Comparison of ENCODE assay signal across 1 cellular context in the genomic region with DNA sequence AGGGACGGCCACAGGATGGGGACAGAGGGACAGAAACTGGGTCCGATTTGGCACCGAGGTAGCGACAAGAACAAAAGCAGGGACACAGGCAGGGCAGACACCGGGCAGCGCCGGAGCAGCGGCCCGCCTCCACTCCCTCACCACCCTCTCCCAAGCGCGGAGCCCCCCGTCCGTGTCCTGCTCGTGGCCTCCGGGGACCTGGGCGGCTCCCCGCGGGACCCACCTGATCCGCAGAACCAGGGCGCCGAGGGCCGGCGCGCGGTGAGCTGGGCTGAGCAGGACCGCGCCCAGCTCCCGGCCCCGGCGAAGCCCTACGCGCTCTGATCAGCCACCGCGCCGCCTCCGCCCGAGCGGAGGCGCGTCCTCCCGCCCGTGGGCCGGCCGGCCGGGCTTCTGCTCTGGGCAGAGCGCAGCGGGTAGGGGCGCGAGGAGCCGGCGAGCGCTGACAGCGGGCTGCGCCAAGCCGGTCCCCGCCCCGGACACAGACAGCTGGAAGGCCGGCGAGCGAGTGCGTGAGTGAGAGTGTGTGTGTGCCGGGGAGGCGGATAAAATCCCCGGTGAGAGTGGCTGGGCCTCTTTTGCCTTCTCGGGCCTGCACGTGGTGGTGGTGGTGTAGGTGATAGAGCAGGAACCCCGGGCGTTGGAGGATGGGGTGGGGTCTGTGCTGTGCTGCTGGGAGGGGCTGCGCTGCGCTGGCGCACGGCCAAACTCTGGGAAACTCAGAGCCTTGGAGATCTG.
TF ChIP-seq lines count a peak whose summit lies in the region.

A gene (minus strand): TSS at position 418 of the 738 bp plus-strand sequence. CDS start 31,922 bp downstream, outside the sequence.

TF ChIP-seq in HepG2, 621 proteins besides CTCF, POLR2A, EP300 and RAD21 (continued from another document and continues in another):
- TF ChIP-seq, protein P1, sequence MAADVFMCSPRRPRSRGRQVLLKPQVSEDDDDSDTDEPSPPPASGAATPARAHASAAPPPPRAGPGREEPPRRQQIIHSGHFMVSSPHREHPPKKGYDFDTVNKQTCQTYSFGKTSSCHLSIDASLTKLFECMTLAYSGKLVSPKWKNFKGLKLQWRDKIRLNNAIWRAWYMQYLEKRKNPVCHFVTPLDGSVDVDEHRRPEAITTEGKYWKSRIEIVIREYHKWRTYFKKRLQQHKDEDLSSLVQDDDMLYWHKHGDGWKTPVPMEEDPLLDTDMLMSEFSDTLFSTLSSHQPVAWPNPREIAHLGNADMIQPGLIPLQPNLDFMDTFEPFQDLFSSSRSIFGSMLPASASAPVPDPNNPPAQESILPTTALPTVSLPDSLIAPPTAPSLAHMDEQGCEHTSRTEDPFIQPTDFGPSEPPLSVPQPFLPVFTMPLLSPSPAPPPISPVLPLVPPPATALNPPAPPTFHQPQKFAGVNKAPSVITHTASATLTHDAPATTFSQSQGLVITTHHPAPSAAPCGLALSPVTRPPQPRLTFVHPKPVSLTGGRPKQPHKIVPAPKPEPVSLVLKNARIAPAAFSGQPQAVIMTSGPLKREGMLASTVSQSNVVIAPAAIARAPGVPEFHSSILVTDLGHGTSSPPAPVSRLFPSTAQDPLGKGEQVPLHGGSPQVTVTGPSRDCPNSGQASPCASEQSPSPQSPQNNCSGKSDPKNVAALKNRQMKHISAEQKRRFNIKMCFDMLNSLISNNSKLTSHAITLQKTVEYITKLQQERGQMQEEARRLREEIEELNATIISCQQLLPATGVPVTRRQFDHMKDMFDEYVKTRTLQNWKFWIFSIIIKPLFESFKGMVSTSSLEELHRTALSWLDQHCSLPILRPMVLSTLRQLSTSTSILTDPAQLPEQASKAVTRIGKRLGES (CRISPR knock-in tag; IDR thresholded peaks at IDR 0.05; ENCODE audit: borderline replicate concordance): no peak
- TF ChIP-seq HDAC1 (CRISPR knock-in tag; IDR thresholded peaks at IDR 0.05): no peak
- no peak for TF ChIP-seq SP140L (CRISPR knock-in tag; IDR thresholded peaks at IDR 0.05; ENCODE audit: borderline replicate concordance)
- TF ChIP-seq, protein P2, sequence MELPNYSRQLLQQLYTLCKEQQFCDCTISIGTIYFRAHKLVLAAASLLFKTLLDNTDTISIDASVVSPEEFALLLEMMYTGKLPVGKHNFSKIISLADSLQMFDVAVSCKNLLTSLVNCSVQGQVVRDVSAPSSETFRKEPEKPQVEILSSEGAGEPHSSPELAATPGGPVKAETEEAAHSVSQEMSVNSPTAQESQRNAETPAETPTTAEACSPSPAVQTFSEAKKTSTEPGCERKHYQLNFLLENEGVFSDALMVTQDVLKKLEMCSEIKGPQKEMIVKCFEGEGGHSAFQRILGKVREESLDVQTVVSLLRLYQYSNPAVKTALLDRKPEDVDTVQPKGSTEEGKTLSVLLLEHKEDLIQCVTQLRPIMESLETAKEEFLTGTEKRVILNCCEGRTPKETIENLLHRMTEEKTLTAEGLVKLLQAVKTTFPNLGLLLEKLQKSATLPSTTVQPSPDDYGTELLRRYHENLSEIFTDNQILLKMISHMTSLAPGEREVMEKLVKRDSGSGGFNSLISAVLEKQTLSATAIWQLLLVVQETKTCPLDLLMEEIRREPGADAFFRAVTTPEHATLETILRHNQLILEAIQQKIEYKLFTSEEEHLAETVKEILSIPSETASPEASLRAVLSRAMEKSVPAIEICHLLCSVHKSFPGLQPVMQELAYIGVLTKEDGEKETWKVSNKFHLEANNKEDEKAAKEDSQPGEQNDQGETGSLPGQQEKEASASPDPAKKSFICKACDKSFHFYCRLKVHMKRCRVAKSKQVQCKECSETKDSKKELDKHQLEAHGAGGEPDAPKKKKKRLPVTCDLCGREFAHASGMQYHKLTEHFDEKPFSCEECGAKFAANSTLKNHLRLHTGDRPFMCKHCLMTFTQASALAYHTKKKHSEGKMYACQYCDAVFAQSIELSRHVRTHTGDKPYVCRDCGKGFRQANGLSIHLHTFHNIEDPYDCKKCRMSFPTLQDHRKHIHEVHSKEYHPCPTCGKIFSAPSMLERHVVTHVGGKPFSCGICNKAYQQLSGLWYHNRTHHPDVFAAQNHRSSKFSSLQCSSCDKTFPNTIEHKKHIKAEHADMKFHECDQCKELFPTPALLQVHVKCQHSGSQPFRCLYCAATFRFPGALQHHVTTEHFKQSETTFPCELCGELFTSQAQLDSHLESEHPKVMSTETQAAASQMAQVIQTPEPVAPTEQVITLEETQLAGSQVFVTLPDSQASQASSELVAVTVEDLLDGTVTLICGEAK (IDR thresholded peaks at IDR 0.05): no peak
- TF ChIP-seq, protein P2 (CRISPR knock-in tag; IDR thresholded peaks at IDR 0.05): no peak
- no peak for TF ChIP-seq ZNF558 (CRISPR knock-in tag; IDR thresholded peaks at IDR 0.05; ENCODE audit: borderline replicate concordance)
- no peak for TF ChIP-seq ZNF367 (CRISPR knock-in tag; IDR thresholded peaks at IDR 0.05; ENCODE audit: borderline replicate concordance)
- TF ChIP-seq, protein P3, sequence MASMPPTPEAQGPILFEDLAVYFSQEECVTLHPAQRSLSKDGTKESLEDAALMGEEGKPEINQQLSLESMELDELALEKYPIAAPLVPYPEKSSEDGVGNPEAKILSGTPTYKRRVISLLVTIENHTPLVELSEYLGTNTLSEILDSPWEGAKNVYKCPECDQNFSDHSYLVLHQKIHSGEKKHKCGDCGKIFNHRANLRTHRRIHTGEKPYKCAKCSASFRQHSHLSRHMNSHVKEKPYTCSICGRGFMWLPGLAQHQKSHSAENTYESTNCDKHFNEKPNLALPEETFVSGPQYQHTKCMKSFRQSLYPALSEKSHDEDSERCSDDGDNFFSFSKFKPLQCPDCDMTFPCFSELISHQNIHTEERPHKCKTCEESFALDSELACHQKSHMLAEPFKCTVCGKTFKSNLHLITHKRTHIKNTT (CRISPR knock-in tag; IDR thresholded peaks at IDR 0.05): no peak
- TF ChIP-seq, protein P4, sequence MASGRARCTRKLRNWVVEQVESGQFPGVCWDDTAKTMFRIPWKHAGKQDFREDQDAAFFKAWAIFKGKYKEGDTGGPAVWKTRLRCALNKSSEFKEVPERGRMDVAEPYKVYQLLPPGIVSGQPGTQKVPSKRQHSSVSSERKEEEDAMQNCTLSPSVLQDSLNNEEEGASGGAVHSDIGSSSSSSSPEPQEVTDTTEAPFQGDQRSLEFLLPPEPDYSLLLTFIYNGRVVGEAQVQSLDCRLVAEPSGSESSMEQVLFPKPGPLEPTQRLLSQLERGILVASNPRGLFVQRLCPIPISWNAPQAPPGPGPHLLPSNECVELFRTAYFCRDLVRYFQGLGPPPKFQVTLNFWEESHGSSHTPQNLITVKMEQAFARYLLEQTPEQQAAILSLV (CRISPR knock-in tag; IDR thresholded peaks at IDR 0.05; ENCODE audit: borderline replicate concordance): peak; percentile 31; the same call in 1 of the 2 replicates
- TF ChIP-seq ZEB1 (IDR thresholded peaks at IDR 0.05; ENCODE audit: insufficient replicate concordance, low read depth): no peak
- TF ChIP-seq, protein P5, sequence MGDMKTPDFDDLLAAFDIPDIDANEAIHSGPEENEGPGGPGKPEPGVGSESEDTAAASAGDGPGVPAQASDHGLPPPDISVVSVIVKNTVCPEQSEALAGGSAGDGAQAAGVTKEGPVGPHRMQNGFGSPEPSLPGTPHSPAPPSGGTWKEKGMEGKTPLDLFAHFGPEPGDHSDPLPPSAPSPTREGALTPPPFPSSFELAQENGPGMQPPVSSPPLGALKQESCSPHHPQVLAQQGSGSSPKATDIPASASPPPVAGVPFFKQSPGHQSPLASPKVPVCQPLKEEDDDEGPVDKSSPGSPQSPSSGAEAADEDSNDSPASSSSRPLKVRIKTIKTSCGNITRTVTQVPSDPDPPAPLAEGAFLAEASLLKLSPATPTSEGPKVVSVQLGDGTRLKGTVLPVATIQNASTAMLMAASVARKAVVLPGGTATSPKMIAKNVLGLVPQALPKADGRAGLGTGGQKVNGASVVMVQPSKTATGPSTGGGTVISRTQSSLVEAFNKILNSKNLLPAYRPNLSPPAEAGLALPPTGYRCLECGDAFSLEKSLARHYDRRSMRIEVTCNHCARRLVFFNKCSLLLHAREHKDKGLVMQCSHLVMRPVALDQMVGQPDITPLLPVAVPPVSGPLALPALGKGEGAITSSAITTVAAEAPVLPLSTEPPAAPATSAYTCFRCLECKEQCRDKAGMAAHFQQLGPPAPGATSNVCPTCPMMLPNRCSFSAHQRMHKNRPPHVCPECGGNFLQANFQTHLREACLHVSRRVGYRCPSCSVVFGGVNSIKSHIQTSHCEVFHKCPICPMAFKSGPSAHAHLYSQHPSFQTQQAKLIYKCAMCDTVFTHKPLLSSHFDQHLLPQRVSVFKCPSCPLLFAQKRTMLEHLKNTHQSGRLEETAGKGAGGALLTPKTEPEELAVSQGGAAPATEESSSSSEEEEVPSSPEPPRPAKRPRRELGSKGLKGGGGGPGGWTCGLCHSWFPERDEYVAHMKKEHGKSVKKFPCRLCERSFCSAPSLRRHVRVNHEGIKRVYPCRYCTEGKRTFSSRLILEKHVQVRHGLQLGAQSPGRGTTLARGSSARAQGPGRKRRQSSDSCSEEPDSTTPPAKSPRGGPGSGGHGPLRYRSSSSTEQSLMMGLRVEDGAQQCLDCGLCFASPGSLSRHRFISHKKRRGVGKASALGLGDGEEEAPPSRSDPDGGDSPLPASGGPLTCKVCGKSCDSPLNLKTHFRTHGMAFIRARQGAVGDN (CRISPR knock-in tag; IDR thresholded peaks at IDR 0.05): peak; percentile 47; the same call in 1 of the 2 replicates
- no peak for TF ChIP-seq ZSCAN22 (CRISPR knock-in tag; IDR thresholded peaks at IDR 0.05)
- TF ChIP-seq ZBTB38 (CRISPR knock-in tag; IDR thresholded peaks at IDR 0.05): no peak
- TF ChIP-seq BORCS8-MEF2B (CRISPR knock-in tag; IDR thresholded peaks at IDR 0.05): no peak
- TF ChIP-seq ZNF121 (CRISPR knock-in tag; IDR thresholded peaks at IDR 0.05): no peak
- TF ChIP-seq, protein P6, sequence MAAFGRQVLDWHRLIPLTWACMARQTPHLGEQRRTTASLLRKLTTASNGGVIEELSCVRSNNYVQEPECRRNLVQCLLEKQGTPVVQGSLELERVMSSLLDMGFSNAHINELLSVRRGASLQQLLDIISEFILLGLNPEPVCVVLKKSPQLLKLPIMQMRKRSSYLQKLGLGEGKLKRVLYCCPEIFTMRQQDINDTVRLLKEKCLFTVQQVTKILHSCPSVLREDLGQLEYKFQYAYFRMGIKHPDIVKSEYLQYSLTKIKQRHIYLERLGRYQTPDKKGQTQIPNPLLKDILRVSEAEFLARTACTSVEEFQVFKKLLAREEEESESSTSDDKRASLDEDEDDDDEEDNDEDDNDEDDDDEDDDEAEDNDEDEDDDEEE (CRISPR knock-in tag; IDR thresholded peaks at IDR 0.05): no peak
- TF ChIP-seq ZNF556 (CRISPR knock-in tag; IDR thresholded peaks at IDR 0.05; ENCODE audit: borderline replicate concordance): no peak
- TF ChIP-seq, protein P7, sequence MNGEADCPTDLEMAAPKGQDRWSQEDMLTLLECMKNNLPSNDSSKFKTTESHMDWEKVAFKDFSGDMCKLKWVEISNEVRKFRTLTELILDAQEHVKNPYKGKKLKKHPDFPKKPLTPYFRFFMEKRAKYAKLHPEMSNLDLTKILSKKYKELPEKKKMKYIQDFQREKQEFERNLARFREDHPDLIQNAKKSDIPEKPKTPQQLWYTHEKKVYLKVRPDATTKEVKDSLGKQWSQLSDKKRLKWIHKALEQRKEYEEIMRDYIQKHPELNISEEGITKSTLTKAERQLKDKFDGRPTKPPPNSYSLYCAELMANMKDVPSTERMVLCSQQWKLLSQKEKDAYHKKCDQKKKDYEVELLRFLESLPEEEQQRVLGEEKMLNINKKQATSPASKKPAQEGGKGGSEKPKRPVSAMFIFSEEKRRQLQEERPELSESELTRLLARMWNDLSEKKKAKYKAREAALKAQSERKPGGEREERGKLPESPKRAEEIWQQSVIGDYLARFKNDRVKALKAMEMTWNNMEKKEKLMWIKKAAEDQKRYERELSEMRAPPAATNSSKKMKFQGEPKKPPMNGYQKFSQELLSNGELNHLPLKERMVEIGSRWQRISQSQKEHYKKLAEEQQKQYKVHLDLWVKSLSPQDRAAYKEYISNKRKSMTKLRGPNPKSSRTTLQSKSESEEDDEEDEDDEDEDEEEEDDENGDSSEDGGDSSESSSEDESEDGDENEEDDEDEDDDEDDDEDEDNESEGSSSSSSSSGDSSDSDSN (CRISPR knock-in tag; IDR thresholded peaks at IDR 0.05): peak; percentile 72; the same call in 1 of the 2 replicates
- TF ChIP-seq, protein P8, sequence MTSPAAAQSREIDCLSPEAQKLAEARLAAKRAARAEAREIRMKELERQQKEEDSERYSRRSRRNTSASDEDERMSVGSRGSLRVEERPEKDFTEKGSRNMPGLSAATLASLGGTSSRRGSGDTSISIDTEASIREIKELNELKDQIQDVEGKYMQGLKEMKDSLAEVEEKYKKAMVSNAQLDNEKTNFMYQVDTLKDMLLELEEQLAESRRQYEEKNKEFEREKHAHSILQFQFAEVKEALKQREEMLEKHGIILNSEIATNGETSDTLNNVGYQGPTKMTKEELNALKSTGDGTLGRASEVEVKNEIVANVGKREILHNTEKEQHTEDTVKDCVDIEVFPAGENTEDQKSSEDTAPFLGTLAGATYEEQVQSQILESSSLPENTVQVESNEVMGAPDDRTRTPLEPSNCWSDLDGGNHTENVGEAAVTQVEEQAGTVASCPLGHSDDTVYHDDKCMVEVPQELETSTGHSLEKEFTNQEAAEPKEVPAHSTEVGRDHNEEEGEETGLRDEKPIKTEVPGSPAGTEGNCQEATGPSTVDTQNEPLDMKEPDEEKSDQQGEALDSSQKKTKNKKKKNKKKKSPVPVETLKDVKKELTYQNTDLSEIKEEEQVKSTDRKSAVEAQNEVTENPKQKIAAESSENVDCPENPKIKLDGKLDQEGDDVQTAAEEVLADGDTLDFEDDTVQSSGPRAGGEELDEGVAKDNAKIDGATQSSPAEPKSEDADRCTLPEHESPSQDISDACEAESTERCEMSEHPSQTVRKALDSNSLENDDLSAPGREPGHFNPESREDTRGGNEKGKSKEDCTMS (CRISPR knock-in tag; conservative IDR thresholded peaks at IDR 0.05): no peak
- no peak for TF ChIP-seq ISL2 (CRISPR knock-in tag; IDR thresholded peaks at IDR 0.05)
